1 cellular context compared by ENCODE assay signal in the genomic region with DNA sequence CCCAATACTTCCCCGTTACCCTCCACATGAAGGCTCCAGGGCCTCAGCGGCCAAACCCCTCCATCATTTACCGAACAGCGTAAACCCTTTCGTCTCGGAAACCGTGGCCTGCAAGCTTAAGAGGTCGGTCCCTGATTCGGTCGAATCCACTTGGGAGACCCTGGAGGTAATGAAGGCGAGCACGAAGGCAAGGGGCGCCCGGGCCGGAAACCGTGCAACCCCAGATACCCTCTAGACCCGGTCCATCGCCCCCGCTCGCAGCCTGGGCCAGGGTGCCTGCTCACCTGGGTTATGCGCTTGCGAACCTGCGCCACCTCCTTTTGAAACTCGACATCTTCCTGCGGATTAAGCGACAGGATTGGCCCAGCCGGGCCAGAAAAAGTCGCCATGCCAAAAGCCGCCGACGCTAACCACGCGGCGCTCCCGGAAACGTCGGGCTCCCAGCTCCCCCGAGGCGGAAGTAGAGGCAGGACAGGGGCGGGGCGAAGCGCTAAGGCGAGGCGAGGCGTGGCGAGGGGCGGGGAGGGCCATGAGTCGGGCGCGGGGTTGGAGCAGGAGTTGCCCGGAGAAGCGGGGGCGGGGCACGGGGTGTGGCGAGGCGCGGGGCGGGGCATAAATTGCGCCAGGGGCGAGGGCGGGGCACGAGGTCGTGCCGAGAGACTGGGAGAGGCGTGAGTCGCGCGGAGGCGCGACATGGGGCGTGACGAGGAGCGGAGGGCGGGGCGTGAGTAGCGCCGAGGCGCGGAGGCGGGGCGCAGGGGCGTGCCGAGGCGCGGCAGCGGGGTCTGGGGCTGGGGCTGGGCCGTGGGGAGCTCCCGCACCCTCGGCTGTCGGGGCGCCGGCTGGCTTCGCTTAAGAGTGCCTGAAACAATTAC.
TF ChIP-seq lines count a peak whose summit lies in the region.

TSS of gene NIFK (minus strand) at position 414 of the 875 bp plus-strand sequence. CDS start at position 389, 25 bp downstream.

TF ChIP-seq in K562, 482 proteins besides CTCF, POLR2A, EP300 and RAD21 (continued from another document and continues in another):
- TF ChIP-seq, protein P1, sequence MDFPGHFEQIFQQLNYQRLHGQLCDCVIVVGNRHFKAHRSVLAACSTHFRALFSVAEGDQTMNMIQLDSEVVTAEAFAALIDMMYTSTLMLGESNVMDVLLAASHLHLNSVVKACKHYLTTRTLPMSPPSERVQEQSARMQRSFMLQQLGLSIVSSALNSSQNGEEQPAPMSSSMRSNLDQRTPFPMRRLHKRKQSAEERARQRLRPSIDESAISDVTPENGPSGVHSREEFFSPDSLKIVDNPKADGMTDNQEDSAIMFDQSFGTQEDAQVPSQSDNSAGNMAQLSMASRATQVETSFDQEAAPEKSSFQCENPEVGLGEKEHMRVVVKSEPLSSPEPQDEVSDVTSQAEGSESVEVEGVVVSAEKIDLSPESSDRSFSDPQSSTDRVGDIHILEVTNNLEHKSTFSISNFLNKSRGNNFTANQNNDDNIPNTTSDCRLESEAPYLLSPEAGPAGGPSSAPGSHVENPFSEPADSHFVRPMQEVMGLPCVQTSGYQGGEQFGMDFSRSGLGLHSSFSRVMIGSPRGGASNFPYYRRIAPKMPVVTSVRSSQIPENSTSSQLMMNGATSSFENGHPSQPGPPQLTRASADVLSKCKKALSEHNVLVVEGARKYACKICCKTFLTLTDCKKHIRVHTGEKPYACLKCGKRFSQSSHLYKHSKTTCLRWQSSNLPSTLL (IDR thresholded peaks at IDR 0.05): no peak
- TF ChIP-seq ZC3H11A (IDR thresholded peaks at IDR 0.05; ENCODE audit: low read depth, low read length) (no peak), U2AF2 (optimal IDR thresholded peaks at IDR 0.05; ENCODE audit: low read depth, low read length) (no peak), ZHX1 (conservative IDR thresholded peaks at IDR 0.05; ENCODE audit: low read length) (no peak), JUND (IDR thresholded peaks at IDR 0.05; ENCODE audit: borderline replicate concordance, low read depth, low read length) (no peak), JUND (tag; IDR thresholded peaks at IDR 0.05; ENCODE audit: borderline replicate concordance, low read depth, low read length) (no peak), PTBP1 (IDR thresholded peaks at IDR 0.05; ENCODE audit: low read depth, low read length) (no peak), FOXK2 (conservative IDR thresholded peaks at IDR 0.05 in 1 of 2, IDR thresholded peaks at IDR 0.05 in 1 of 2; ENCODE audit: low read depth in 2 of 2) (peak in 1 of 2 experiments; percentile 11; a peak in 1 of 4 replicates), NFIX (CRISPR knock-in tag; IDR thresholded peaks at IDR 0.05; ENCODE audit: low read depth) (no peak), CBFB (CRISPR knock-in tag; IDR thresholded peaks at IDR 0.05) (no peak), KDM2B (CRISPR knock-in tag; IDR thresholded peaks at IDR 0.05) (no peak), ARID1B (IDR thresholded peaks at IDR 0.05) (0 out of 2 replicates have a peak, but pooled peaks have one; percentile 16), GMEB1 (CRISPR knock-in tag; IDR thresholded peaks at IDR 0.05) (no peak), HNRNPK (IDR thresholded peaks at IDR 0.05; ENCODE audit: low read depth, low read length, poor library complexity, severe bottlenecking) (no peak), NFE2 (IDR thresholded peaks at IDR 0.05; ENCODE audit: low read depth) (no peak), CREBBP (IDR thresholded peaks at IDR 0.05; ENCODE audit: low read depth, low read length) (no peak), ZNF197 (CRISPR knock-in tag; IDR thresholded peaks at IDR 0.05; ENCODE audit: low read depth) (no peak), MCM7 (IDR thresholded peaks at IDR 0.05) (no peak), HDAC8 (tag; IDR thresholded peaks at IDR 0.05) (no peak), ZKSCAN8 (CRISPR knock-in tag; IDR thresholded peaks at IDR 0.05) (no peak), GTF2A2 (tag; IDR thresholded peaks at IDR 0.05) (no peak), NCOA4 (IDR thresholded peaks at IDR 0.05; ENCODE audit: partially characterized antibody) (no peak), MCM3 (IDR thresholded peaks at IDR 0.05) (no peak), BMI1 (IDR thresholded peaks at IDR 0.05; ENCODE audit: low read length) (no peak), C11orf30 (IDR thresholded peaks at IDR 0.05; ENCODE audit: low read depth) (peak; percentile 72), IFI16 (CRISPR knock-in tag; IDR thresholded peaks at IDR 0.05) (no peak), SP1 (CRISPR knock-in tag; IDR thresholded peaks at IDR 0.05) (peak; percentile 86), E2F8 (IDR thresholded peaks at IDR 0.05; ENCODE audit: low read depth, partially characterized antibody) (peak; percentile 81), CCAR2 (IDR thresholded peaks at IDR 0.05; ENCODE audit: low read depth, low read length) (no peak), ZBTB49 (CRISPR knock-in tag; IDR thresholded peaks at IDR 0.05; ENCODE audit: borderline replicate concordance) (no peak), ZNF384 (IDR thresholded peaks at IDR 0.05; ENCODE audit: low read depth, low read length) (no peak), ZNF143 (CRISPR knock-in tag; IDR thresholded peaks at IDR 0.05) (no peak), TAF1 (IDR thresholded peaks at IDR 0.05; ENCODE audit: control insufficient read depth, extremely low read depth, insufficient read depth, low read length, severe bottlenecking) (peak; percentile 70), MYBL2 (IDR thresholded peaks at IDR 0.05; ENCODE audit: low read depth) (no peak), MYBL2 (CRISPR knock-in tag; IDR thresholded peaks at IDR 0.05; ENCODE audit: borderline replicate concordance) (no peak), ZBTB1 (CRISPR knock-in tag; IDR thresholded peaks at IDR 0.05; ENCODE audit: borderline replicate concordance, low read depth) (0 out of 2 replicates have a peak, but pooled peaks have one; percentile 35), ZNF785 (CRISPR knock-in tag; IDR thresholded peaks at IDR 0.05) (no peak), NONO (IDR thresholded peaks at IDR 0.05; ENCODE audit: low read depth in 2 of 2, low read length in 1 of 2) (no peak; a peak in 1 of 4 replicates), SMARCA5 (IDR thresholded peaks at IDR 0.05) (no peak), TARDBP (IDR thresholded peaks at IDR 0.05) (no peak), ERF (CRISPR knock-in tag; IDR thresholded peaks at IDR 0.05) (no peak), TRIM25 (IDR thresholded peaks at IDR 0.05; ENCODE audit: borderline replicate concordance) (no peak), SP2 (IDR thresholded peaks at IDR 0.05; ENCODE audit: extremely low read depth, low read depth, low read length, poor library complexity, severe bottlenecking) (no peak)
